1 cellular context compared by ENCODE assay signal in the genomic region with DNA sequence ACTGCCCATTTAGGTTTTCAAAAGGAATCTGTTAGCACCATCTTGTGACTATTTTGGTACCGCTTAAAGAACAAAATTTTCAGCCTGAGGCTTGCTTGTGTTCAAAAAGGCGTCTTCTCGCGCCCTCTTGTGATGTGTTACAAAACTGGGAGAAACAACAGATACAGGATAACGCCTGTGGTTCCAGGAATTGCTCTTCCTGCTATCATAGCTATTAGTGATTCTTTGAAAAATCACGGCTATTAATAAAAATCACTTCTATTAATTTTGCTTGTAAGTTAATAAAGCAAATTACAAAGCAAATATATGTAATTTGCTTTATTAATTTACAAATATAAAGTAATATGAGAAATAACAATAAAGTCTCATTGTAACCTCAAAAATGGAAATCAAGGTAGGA.
A peak's percentile ranks its signal among the peaks of the same experiment; 100 is the strongest.
TF ChIP-seq lines count a peak whose summit lies in the region.

No MANE protein-coding gene starts in this region.

TF ChIP-seq in HepG2, 621 proteins besides CTCF, POLR2A, EP300 and RAD21 (continued from another document):
- peak; percentile 38; the same call in 1 of the 2 replicates for TF ChIP-seq KAT8 (CRISPR knock-in tag; IDR thresholded peaks at IDR 0.05)
- peak in 1 of 2 experiments; percentile 19; a peak in 1 of 4 replicates for TF ChIP-seq KLF16 (CRISPR knock-in tag; IDR thresholded peaks at IDR 0.05)
- TF ChIP-seq YEATS2 (CRISPR knock-in tag; IDR thresholded peaks at IDR 0.05; ENCODE audit: borderline replicate concordance), result peak; percentile 28; the same call in 1 of the 2 replicates
- peak; percentile 99 for TF ChIP-seq SMC3 (IDR thresholded peaks at IDR 0.05; ENCODE audit: low read length)
- peak; percentile 55; the same call in 1 of the 2 replicates for TF ChIP-seq KDM3A (CRISPR knock-in tag; IDR thresholded peaks at IDR 0.05; ENCODE audit: low read depth)
- no peak for TF ChIP-seq HINFP (CRISPR knock-in tag; IDR thresholded peaks at IDR 0.05; ENCODE audit: low read depth)
- TF ChIP-seq HOMEZ (CRISPR knock-in tag; IDR thresholded peaks at IDR 0.05; ENCODE audit: low read depth), result peak; percentile 35; the same call in 1 of the 2 replicates
- TF ChIP-seq TEAD3 (CRISPR knock-in tag; optimal IDR thresholded peaks at IDR 0.05; ENCODE audit: borderline replicate concordance), result peak; percentile 41
- no peak for TF ChIP-seq ZNF674 (CRISPR knock-in tag; IDR thresholded peaks at IDR 0.05; ENCODE audit: low read depth)
- peak; percentile 38; the same call in 1 of the 2 replicates for TF ChIP-seq PPARG (CRISPR knock-in tag; conservative IDR thresholded peaks at IDR 0.05)
- no peak for TF ChIP-seq SOX6 (IDR thresholded peaks at IDR 0.05)
- peak; percentile 24; the same call in 1 of the 2 replicates for TF ChIP-seq SOX6 (CRISPR knock-in tag; IDR thresholded peaks at IDR 0.05)
- no peak for TF ChIP-seq ADNP (CRISPR knock-in tag; IDR thresholded peaks at IDR 0.05)
- 0 out of 2 replicates have a peak, but pooled peaks have one; percentile 24 for TF ChIP-seq FOXK2 (IDR thresholded peaks at IDR 0.05)
- TF ChIP-seq SMAD3 (CRISPR knock-in tag; IDR thresholded peaks at IDR 0.05), result 0 out of 2 replicates have a peak, but pooled peaks have one; percentile 53
- TF ChIP-seq FOXK1 (CRISPR knock-in tag; IDR thresholded peaks at IDR 0.05; ENCODE audit: borderline replicate concordance, low read depth), result peak; percentile 31; the same call in 1 of the 2 replicates
- TF ChIP-seq ZNF331 (CRISPR knock-in tag; IDR thresholded peaks at IDR 0.05), result 0 out of 2 replicates have a peak, but pooled peaks have one; percentile 22
- 0 out of 2 replicates have a peak, but pooled peaks have one; percentile 26 for TF ChIP-seq IKZF5 (CRISPR knock-in tag; IDR thresholded peaks at IDR 0.05)
- TF ChIP-seq ZNF713 (CRISPR knock-in tag; IDR thresholded peaks at IDR 0.05), result no peak
- TF ChIP-seq STAG1 (CRISPR knock-in tag; IDR thresholded peaks at IDR 0.05), result peak; percentile 99
- TF ChIP-seq MIXL1 (CRISPR knock-in tag; IDR thresholded peaks at IDR 0.05), result peak; percentile 46; the same call in 1 of the 2 replicates
- TF ChIP-seq MED1 (CRISPR knock-in tag; IDR thresholded peaks at IDR 0.05), result 0 out of 2 replicates have a peak, but pooled peaks have one; percentile 23
- no peak for TF ChIP-seq ZNF280D (CRISPR knock-in tag; IDR thresholded peaks at IDR 0.05)
- 0 out of 2 replicates have a peak, but pooled peaks have one; percentile 37 for TF ChIP-seq CCDC6 (CRISPR knock-in tag; IDR thresholded peaks at IDR 0.05)
- TF ChIP-seq, protein P1, sequence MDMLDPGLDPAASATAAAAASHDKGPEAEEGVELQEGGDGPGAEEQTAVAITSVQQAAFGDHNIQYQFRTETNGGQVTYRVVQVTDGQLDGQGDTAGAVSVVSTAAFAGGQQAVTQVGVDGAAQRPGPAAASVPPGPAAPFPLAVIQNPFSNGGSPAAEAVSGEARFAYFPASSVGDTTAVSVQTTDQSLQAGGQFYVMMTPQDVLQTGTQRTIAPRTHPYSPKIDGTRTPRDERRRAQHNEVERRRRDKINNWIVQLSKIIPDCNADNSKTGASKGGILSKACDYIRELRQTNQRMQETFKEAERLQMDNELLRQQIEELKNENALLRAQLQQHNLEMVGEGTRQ (IDR thresholded peaks at IDR 0.05; ENCODE audit: low read depth, low read length), result no peak
- TF ChIP-seq, protein P1 (CRISPR knock-in tag; IDR thresholded peaks at IDR 0.05; ENCODE audit: borderline replicate concordance), result no peak
- TF ChIP-seq FOXA3 (CRISPR knock-in tag; IDR thresholded peaks at IDR 0.05), result peak; percentile 69
- TF ChIP-seq ELF3 (CRISPR knock-in tag; IDR thresholded peaks at IDR 0.05), result 0 out of 2 replicates have a peak, but pooled peaks have one; percentile 18
- TF ChIP-seq RXRB (CRISPR knock-in tag; IDR thresholded peaks at IDR 0.05; ENCODE audit: borderline replicate concordance), result peak; percentile 51; the same call in 1 of the 2 replicates
- TF ChIP-seq ARID5B (CRISPR knock-in tag; IDR thresholded peaks at IDR 0.05), result peak; percentile 39; the same call in 1 of the 2 replicates
- peak; percentile 43; the same call in 1 of the 2 replicates for TF ChIP-seq REPIN1 (CRISPR knock-in tag; IDR thresholded peaks at IDR 0.05; ENCODE audit: borderline replicate concordance, low read depth)
- no peak for TF ChIP-seq ATF1 (CRISPR knock-in tag; IDR thresholded peaks at IDR 0.05)
- peak; percentile 34; the same call in 1 of the 2 replicates for TF ChIP-seq BCL6 (CRISPR knock-in tag; IDR thresholded peaks at IDR 0.05)
- TF ChIP-seq FOXO1 (CRISPR knock-in tag; IDR thresholded peaks at IDR 0.05), result peak; percentile 17; the same call in 1 of the 2 replicates
- TF ChIP-seq, protein P2, sequence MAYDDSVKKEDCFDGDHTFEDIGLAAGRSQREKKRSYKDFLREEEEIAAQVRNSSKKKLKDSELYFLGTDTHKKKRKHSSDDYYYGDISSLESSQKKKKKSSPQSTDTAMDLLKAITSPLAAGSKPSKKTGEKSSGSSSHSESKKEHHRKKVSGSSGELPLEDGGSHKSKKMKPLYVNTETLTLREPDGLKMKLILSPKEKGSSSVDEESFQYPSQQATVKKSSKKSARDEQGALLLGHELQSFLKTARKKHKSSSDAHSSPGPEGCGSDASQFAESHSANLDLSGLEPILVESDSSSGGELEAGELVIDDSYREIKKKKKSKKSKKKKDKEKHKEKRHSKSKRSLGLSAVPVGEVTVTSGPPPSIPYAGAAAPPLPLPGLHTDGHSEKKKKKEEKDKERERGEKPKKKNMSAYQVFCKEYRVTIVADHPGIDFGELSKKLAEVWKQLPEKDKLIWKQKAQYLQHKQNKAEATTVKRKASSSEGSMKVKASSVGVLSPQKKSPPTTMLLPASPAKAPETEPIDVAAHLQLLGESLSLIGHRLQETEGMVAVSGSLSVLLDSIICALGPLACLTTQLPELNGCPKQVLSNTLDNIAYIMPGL (CRISPR knock-in tag; IDR thresholded peaks at IDR 0.05; ENCODE audit: borderline replicate concordance in 1 of 2, low read depth in 1 of 2), result peak; percentile 41 to 78; a peak in 1 of 4 replicates
- peak; percentile 45; the same call in 1 of the 2 replicates for TF ChIP-seq SAP130 (CRISPR knock-in tag; IDR thresholded peaks at IDR 0.05; ENCODE audit: low read depth)
- 0 out of 2 replicates have a peak, but pooled peaks have one; percentile 60 for TF ChIP-seq ZNF614 (CRISPR knock-in tag; IDR thresholded peaks at IDR 0.05; ENCODE audit: borderline replicate concordance)
TF ChIP-seq in HepG2: peak in this region for 33.
